ENCODE assay signal across 28 cellular contexts in the genomic region with DNA sequence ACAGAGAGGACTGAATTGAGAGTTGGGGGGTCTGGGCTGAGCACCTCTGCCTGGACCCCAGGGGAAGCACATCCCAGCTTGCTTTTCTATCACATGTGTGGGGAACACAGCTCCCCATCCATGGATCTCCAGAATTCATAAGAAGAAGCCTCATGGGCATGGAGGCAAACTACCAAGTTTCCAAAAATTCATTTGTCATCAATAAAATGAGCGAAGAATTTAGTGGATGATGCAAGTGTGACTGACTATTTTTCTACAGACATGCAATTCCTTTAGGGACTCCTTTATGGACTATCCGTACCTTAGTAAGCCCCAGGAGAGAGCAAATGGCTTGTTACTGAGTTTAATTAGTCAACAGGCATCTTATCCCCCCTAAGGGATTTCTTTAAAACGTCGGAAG. TPM values are rescaled to one million over a fixed set of nuclear protein-coding genes. Genes with fewer than 3 reads are reported as not detected.
"Had no signal": no experiment of that assay in that cellular context is flagged by ENCODE, and none has a peak within 500 bp of the region (broad histone marks: within the 10 kb centered on the region; RNA-seq: fewer than 3 reads in every experiment).

No MANE protein-coding gene starts in this region.

- FAIRE-seq: colon, endometrium, endothelial cell of umbilical vein, frontal cortex had no signal

- H3K4me3 ChIP-seq: colonic mucosa, coronary artery, dorsolateral prefrontal cortex, esophagus muscularis mucosa, esophagus squamous epithelium, gastrocnemius medialis, gastroesophageal sphincter, heart left ventricle, heart right ventricle had no signal

- H3K36me3 ChIP-seq: colonic mucosa, esophagus muscularis mucosa, esophagus squamous epithelium, gastrocnemius medialis, gastroesophageal sphincter, heart left ventricle, heart right ventricle had no signal

- H3K4me1 ChIP-seq: colonic mucosa, esophagus squamous epithelium, foreskin keratinocyte, gastrocnemius medialis, gastroesophageal sphincter had no signal

- DNase-seq: colonic mucosa; cortex of kidney; dermis blood vessel endothelial cell; effector CD4-positive, alpha-beta T cell; effector CD8-positive, alpha-beta T cell; effector memory CD4-positive, alpha-beta T cell; effector memory CD8-positive, alpha-beta T cell; endodermal cell; erythroblast; esophagus squamous epithelium; foreskin keratinocyte; foreskin melanocyte; gastrocnemius medialis; glutamatergic neuron; head of caudate nucleus; heart left ventricle; heart right ventricle had no signal

- ATAC-seq: effector memory CD8-positive, alpha-beta T cell; foreskin keratinocyte; gastrocnemius medialis; gastroesophageal sphincter; heart left ventricle; heart right ventricle had no signal

- H3K27me3 ChIP-seq: colonic mucosa, gastrocnemius medialis, gastroesophageal sphincter, heart left ventricle had no signal

- H3K27ac ChIP-seq: colonic mucosa, coronary artery, dorsolateral prefrontal cortex, epithelial cell of prostate, esophagus muscularis mucosa, esophagus squamous epithelium, foreskin keratinocyte, gastrocnemius medialis, gastroesophageal sphincter, heart left ventricle, heart right ventricle had no signal

- H3K9me3 ChIP-seq: colonic mucosa, esophagus muscularis mucosa, esophagus squamous epithelium, gastrocnemius medialis, gastroesophageal sphincter, heart left ventricle, heart right ventricle had no signal

RNA-seq across cellular contexts. Expression of a gene that starts 33.1 kb away (rescaled TPM):
- total RNA-seq: epithelial cell of proximal tubule, fibroblast of villous mesenchyme had no signal
